Comparison of ENCODE assay signal across 8 cellular contexts in the genomic region with DNA sequence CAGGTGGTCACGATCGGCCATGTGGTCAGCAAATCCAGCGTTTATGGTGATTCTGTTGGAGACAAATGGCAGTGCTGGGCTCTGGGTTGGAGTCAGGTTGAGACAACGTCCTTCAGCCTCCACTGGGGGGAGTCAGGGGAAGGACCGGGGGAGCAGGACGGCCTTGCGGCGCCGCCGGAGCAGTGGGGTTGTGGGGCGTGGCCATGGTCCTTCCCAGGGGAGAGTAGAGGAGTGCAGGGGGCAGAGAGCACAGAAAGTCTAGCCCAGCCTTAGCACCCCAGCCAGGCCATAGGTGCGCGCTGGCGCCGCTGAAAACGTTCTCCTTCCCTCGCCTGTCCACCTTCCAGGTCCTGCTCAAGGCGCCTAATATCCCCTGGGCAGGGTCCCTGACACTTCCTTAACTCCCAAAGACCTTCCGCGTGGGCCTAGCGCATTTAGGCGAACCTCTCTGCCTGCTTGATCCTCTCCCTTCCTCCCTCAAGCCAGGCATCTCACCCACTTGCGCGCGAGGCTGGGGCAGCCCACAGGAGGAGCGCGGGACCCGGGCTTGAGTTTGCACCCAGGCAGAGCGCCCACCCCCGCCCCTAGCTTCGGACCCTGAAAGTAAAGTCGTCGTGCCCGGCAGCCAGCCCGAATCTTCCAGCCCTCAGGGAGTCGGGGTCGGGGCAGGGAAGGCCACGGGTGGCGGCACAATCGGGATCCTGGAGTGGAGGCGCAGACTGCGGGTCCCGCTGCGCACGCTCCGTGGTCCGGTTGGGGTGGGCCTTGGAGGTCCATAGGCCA. TPM values are rescaled to one million over a fixed set of nuclear protein-coding genes. Genes with fewer than 3 reads are reported as not detected.
DNase-seq lines count a peak whose midpoint lies in the region; ATAC-seq and TF ChIP-seq lines count a peak whose summit lies in the region.

No MANE protein-coding gene starts in this region.

- no peaks in the 10 kb centered on the region for H3K36me3 Mint-ChIP-seq in effector memory CD8-positive, alpha-beta T cell (ENCODE audit: insufficient read depth)
- no peaks in the 10 kb centered on the region for H3K36me3 Mint-ChIP-seq in nephron (ENCODE audit: low read depth)

- ATAC-seq in effector memory CD8-positive, alpha-beta T cell (replicated peaks) = no peak
- ATAC-seq in GM21390 (IDR thresholded peaks at IDR 0.05; ENCODE audit: unreplicated experiment) (no peak), GM19397 (IDR thresholded peaks at IDR 0.05; ENCODE audit: unreplicated experiment) (no peak)

- H3K4me3 Mint-ChIP-seq in effector memory CD8-positive, alpha-beta T cell = peak overlapping the region; percentile 20 to 38
- H3K4me3 Mint-ChIP-seq in nephron = peak overlapping the region; percentile 69 to 76 (median 71)

- peaks cover 42 to 78% of the 10 kb centered on the region in 2 donors for H3K27me3 Mint-ChIP-seq in effector memory CD8-positive, alpha-beta T cell
- H3K27me3 Mint-ChIP-seq in nephron (ENCODE audit: low read depth) = peaks cover 75% of the 10 kb centered on the region

- H3K4me3 ChIP-seq in GM12875 (ENCODE audit: low read depth, low read length) = no peak overlapping the region

- DNase-seq in NCI-H2171 treated with DMSO at 0.1 percent for 48 hours (lab: John Stamatoyannopoulos, UW) (peak; percentile 60), cerebellum (ENCODE audit: low spot score) (no peak)
- no peak for DNase-seq in effector memory CD8-positive, alpha-beta T cell
- no peak for DNase-seq in central memory CD4-positive, alpha-beta T cell

- no peaks in the 10 kb centered on the region for H3K9me3 Mint-ChIP-seq in effector memory CD8-positive, alpha-beta T cell
- peaks cover 5% of the 10 kb centered on the region for H3K9me3 Mint-ChIP-seq in nephron

- peak; percentile 21; the same call in 1 of the 2 replicates for TF ChIP-seq CTCF in GM12875 (IDR thresholded peaks at IDR 0.05; ENCODE audit: borderline replicate concordance, insufficient read depth, low read depth, low read length)
- peak; percentile 30 to 38 (median 32) for TF ChIP-seq CTCF in nephron (IDR thresholded peaks at IDR 0.05; ENCODE audit: unreplicated experiment in 3 of 3)

- no peak overlapping the region for H3K27ac Mint-ChIP-seq in effector memory CD8-positive, alpha-beta T cell
- H3K27ac Mint-ChIP-seq in nephron = no peak overlapping the region

- H3K4me1 Mint-ChIP-seq in effector memory CD8-positive, alpha-beta T cell (ENCODE audit: low read depth in 2 of 2) = peaks cover 0 to 6% of the 10 kb centered on the region in 2 donors
- peaks cover 5% of the 10 kb centered on the region for H3K4me1 Mint-ChIP-seq in nephron

RNA-seq across cellular contexts. Expression of a gene that starts 3.1 kb away (rescaled TPM):
- total RNA-seq in cerebellum = 4.5 TPM

RNA-seq across cellular contexts. Expression of a gene that starts 49.8 kb away (rescaled TPM):
- 0.45 TPM for total RNA-seq in cerebellum
